In genomic region chr17:19262650-19263620, GRCh38 we compare ENCODE assay signal across 10 cellular contexts. TPM values are rescaled to one million over a fixed set of nuclear protein-coding genes. Genes with fewer than 3 reads are reported as not detected.
DNase-seq lines count a peak whose midpoint lies in the region; TF ChIP-seq lines count a peak whose summit lies in the region.
"Had no signal": no experiment of that assay in that cellular context is flagged by ENCODE, and none has a peak within 500 bp of the region (broad histone marks: within the 10 kb centered on the region; RNA-seq: fewer than 3 reads in every experiment).

No MANE protein-coding gene starts in this region.

- intact Hi-C loops in esophagus muscularis mucosa (cut with DNase I): no loop called here

- H3K4me2 ChIP-seq in osteoblast (ENCODE audit: insufficient read depth, low read length): peak overlapping the region; percentile 61

- H3K27me3 ChIP-seq in ACC112 (ENCODE audit: insufficient read depth, low read length) (no peaks in the 10 kb centered on the region), esophagus muscularis mucosa (no peaks in the 10 kb centered on the region), osteoblast (ENCODE audit: insufficient read depth, low read length) (no peaks in the 10 kb centered on the region)

- TF ChIP-seq CTCF in esophagus muscularis mucosa (IDR thresholded peaks at IDR 0.05) (no peak), osteoblast (IDR thresholded peaks at IDR 0.05; ENCODE audit: extremely low read depth, low read depth, low read length) (no peak)

- H3K79me2 ChIP-seq in ACC112 (ENCODE audit: control insufficient read depth, insufficient read depth, low read length, unreplicated experiment) (peaks cover 77% of the 10 kb centered on the region), osteoblast (ENCODE audit: insufficient read depth, low read length) (peaks cover 70% of the 10 kb centered on the region)

- H3K4me1 ChIP-seq in ACC112 (ENCODE audit: control insufficient read depth, insufficient read depth, low read length, unreplicated experiment): peaks cover 20% of the 10 kb centered on the region
- peaks cover 72 to 82% (median 80%) of the 10 kb centered on the region in 4 donors for H3K4me1 ChIP-seq in esophagus muscularis mucosa
- peaks cover 40% of the 10 kb centered on the region for H3K4me1 ChIP-seq in osteoblast (ENCODE audit: insufficient read depth, low read length)

- H3K4me3 ChIP-seq in ACC112 (ENCODE audit: low read depth, low read length) (peak overlapping the region; percentile 1; the same call in 1 of the 2 replicates), esophagus muscularis mucosa (no peak overlapping the region), osteoblast (ENCODE audit: insufficient read depth, low read length) (peak overlapping the region; percentile 24)

- peak; percentile 78 for DNase-seq in NCI-H510A treated with DMSO at 0.1 percent for 48 hours (lab: John Stamatoyannopoulos, UW)
- DNase-seq in esophagus muscularis mucosa (ENCODE audit: extremely low spot score): no peak
- peak; percentile 52 for DNase-seq in osteoblast (ENCODE audit: insufficient read length, low spot score, missing footprints)
- DNase-seq in NCI-H345 treated with DMSO at 0.1 percent for 48 hours (lab: John Stamatoyannopoulos, UW; ENCODE audit: unreplicated experiment): no peak
- no peak for DNase-seq in HuH-7 (ENCODE audit: low spot score)
- DNase-seq in NCI-H2171 treated with DMSO at 0.1 percent for 48 hours (lab: John Stamatoyannopoulos, UW): no peak
- DNase-seq in erythroblast (lab: John Stamatoyannopoulos, UW): no peak
- DNase-seq: CD8-positive, alpha-beta memory T cell; KG1 had no signal

- TF ChIP-seq EP300 in esophagus muscularis mucosa (IDR thresholded peaks at IDR 0.05): no peak

- H2AFZ ChIP-seq in ACC112 (ENCODE audit: low read length, unreplicated experiment) (no peak overlapping the region), osteoblast (ENCODE audit: low read length) (no peak overlapping the region)

- H3K9me3 ChIP-seq in esophagus muscularis mucosa: no peaks in the 10 kb centered on the region
- no peaks in the 10 kb centered on the region for H3K9me3 ChIP-seq in osteoblast (ENCODE audit: low read depth, low read length)

- H3K27ac ChIP-seq in ACC112 (ENCODE audit: low read depth, low read length) (peak overlapping the region; percentile 56), esophagus muscularis mucosa (replicated peaks in 1 of 4) (peak overlapping the region; percentile 45 to 79 (median 66)), osteoblast (ENCODE audit: low read depth, low read length) (peak overlapping the region; percentile 94)

- H3K36me3 ChIP-seq in ACC112 (ENCODE audit: insufficient read depth, low read length) (no peaks in the 10 kb centered on the region), esophagus muscularis mucosa (no peaks in the 10 kb centered on the region), osteoblast (ENCODE audit: insufficient read depth, low read length) (no peaks in the 10 kb centered on the region)

- WGBS in esophagus muscularis mucosa: 55% methylated on average over 8 of the region's 8 CpGs

- TF ChIP-seq POLR2A in esophagus muscularis mucosa (IDR thresholded peaks at IDR 0.05; ENCODE audit: low read depth) (no peak), erythroblast (IDR thresholded peaks at IDR 0.05; ENCODE audit: low read length) (no peak)

- peaks cover 56% of the 10 kb centered on the region for H4K20me1 ChIP-seq in osteoblast (ENCODE audit: insufficient read depth, low read length)

RNA-seq across cellular contexts. Expression of gene EPN2, which starts 25.8 kb away (rescaled TPM):
- total RNA-seq in esophagus muscularis mucosa: 10 to 100 TPM; 26.5 to 49.2 (median 38.9) TPM
- 13.6 and 18.1 TPM in 2 replicates for total RNA-seq in osteoblast

Comparison
In these comparisons a context has a peak if more than half of its experiments do, and no peak if none do; other contexts are left out.
1. H3K4me3 ChIP-seq: peak in ACC112 (single experiment) and osteoblast (single experiment); none in esophagus muscularis mucosa (0 of 4).
2. DNase-seq: peak in NCI-H510A treated with DMSO at 0.1 percent for 48 hours (single experiment) and osteoblast (single experiment); none in esophagus muscularis mucosa (single experiment), NCI-H345 treated with DMSO at 0.1 percent for 48 hours (single experiment), HuH-7 (single experiment), NCI-H2171 treated with DMSO at 0.1 percent for 48 hours (single experiment) and erythroblast (0 of 2).
3. Peak in every context shown above with its lines, with median percentiles within 50 percentile points of each other: H3K27ac ChIP-seq.